In genomic region chr20:60078351-60079250, GRCh38 we compare ENCODE assay signal across 20 cellular contexts.
A peak's percentile ranks its signal among the peaks of the same experiment; 100 is the strongest.
DNase-seq lines count a peak whose midpoint lies in the region; ATAC-seq lines count a peak whose summit lies in the region.
"Had no signal": no experiment of that assay in that cellular context is flagged by ENCODE, and none has a peak within 500 bp of the region (broad histone marks: within the 10 kb centered on the region; RNA-seq: fewer than 3 reads in every experiment).

No MANE protein-coding gene starts in this region.

- H3K4me1 ChIP-seq in NT2/D1 (ENCODE audit: insufficient read depth, insufficient read length) (peaks cover 16% of the 10 kb centered on the region), right cardiac atrium (ENCODE audit: control insufficient read depth, insufficient read depth, low read length) (no peaks in the 10 kb centered on the region)
- H3K4me1 ChIP-seq: neural progenitor cell had no signal

- ATAC-seq in right cardiac atrium (peak; percentile 51 to 54), HG02970 (IDR thresholded peaks at IDR 0.05; ENCODE audit: low FRiP score, unreplicated experiment) (no peak)
- no peak for ATAC-seq in activated CD4-positive, alpha-beta T cell treated with anti-CD3 and anti-CD28 coated beads for 36 hours
- ATAC-seq: activated naive CD4-positive, alpha-beta T cell treated with anti-CD3 and anti-CD28 coated beads, Interleukin-2, amount 50 U/mL, for 72 hours; effector memory CD8-positive, alpha-beta T cell; Panc1; sciatic nerve had no signal

- H3K36me3 Mint-ChIP-seq in activated CD4-positive, alpha-beta T cell treated with anti-CD3 and anti-CD28 coated beads for 36 hours (ENCODE audit: low read depth): no peaks in the 10 kb centered on the region
- H3K36me3 Mint-ChIP-seq: activated naive CD4-positive, alpha-beta T cell treated with anti-CD3 and anti-CD28 coated beads, Interleukin-2, amount 50 U/mL, for 72 hours; neural progenitor cell had no signal

- intact Hi-C loops in right cardiac atrium (cut with DNase I): no loop called here
- intact Hi-C loops in activated CD4-positive, alpha-beta T cell treated with anti-CD3 and anti-CD28 coated beads for 36 hours (cut with DNase I, micrococcal nuclease): no loop called here

- 70% methylated on average over 15 of the region's 15 CpGs for WGBS in right cardiac atrium

- H3K27ac Mint-ChIP-seq in activated CD4-positive, alpha-beta T cell treated with anti-CD3 and anti-CD28 coated beads for 36 hours: no peak overlapping the region
- H3K27ac Mint-ChIP-seq: neural progenitor cell had no signal

- H3K36me3 ChIP-seq in NT2/D1 (ENCODE audit: insufficient read depth, insufficient read length, low read length): no peaks in the 10 kb centered on the region
- H3K36me3 ChIP-seq: neural progenitor cell, tibial nerve had no signal

- CTCF ChIA-PET in activated CD4-positive, alpha-beta T cell treated with anti-CD3 and anti-CD28 coated beads for 36 hours (lab: Charles Lee): no interaction called here

- POLR2A ChIA-PET in activated CD4-positive, alpha-beta T cell treated with anti-CD3 and anti-CD28 coated beads for 36 hours (lab: Charles Lee): no interaction called here

- H3K4me3 ChIP-seq in NT2/D1 (ENCODE audit: insufficient read length, low read depth): no peak overlapping the region
- no peak overlapping the region for H3K4me3 ChIP-seq in right cardiac atrium (ENCODE audit: low read length)
- H3K4me3 ChIP-seq: neural progenitor cell, tibial nerve had no signal

- H3K27me3 Mint-ChIP-seq in activated CD4-positive, alpha-beta T cell treated with anti-CD3 and anti-CD28 coated beads for 36 hours: no peaks in the 10 kb centered on the region
- H3K27me3 Mint-ChIP-seq: effector memory CD8-positive, alpha-beta T cell had no signal

- H3K27ac ChIP-seq in right cardiac atrium (ENCODE audit: low read length): no peak overlapping the region
- H3K27ac ChIP-seq: neural progenitor cell, tibial nerve had no signal

- DNase-seq in AML-193 (lab: John Stamatoyannopoulos, UW) (peak; percentile 87 to 91), GF-D8 (lab: John Stamatoyannopoulos, UW) (peak; percentile 51), NT2/D1 (ENCODE audit: low read depth, low spot score) (peak; percentile 46), right cardiac atrium (peak in 1 of 3 donors; percentile 66), NCI-H1930 (lab: John Stamatoyannopoulos, UW) (no peak), DMS53 (lab: John Stamatoyannopoulos, UW) (no peak)
- DNase-seq in activated CD4-positive, alpha-beta T cell treated with anti-CD3 and anti-CD28 coated beads for 36 hours: no peak
- DNase-seq: activated CD4-positive, alpha-beta T cell treated with anti-CD3 and anti-CD28 coated beads for 48 hours; activated T-cell treated with anti-CD3 and anti-CD28 coated beads for 4 hours; DMS 273 treated with DMSO at 0.1 percent for 48 hours; effector memory CD8-positive, alpha-beta T cell; MM.1S; NCI-H2227 treated with DMSO at 0.1 percent for 48 hours; stimulated activated CD4-positive, alpha-beta T cell treated with anti-CD3 and anti-CD28 coated beads, Interleukin-4, amount 100 ng/mL, for 1 hour had no signal

- no peak overlapping the region for H3K4me3 Mint-ChIP-seq in activated CD4-positive, alpha-beta T cell treated with anti-CD3 and anti-CD28 coated beads for 36 hours
- H3K4me3 Mint-ChIP-seq: effector memory CD8-positive, alpha-beta T cell; neural progenitor cell had no signal

- H3K9me3 Mint-ChIP-seq in activated CD4-positive, alpha-beta T cell treated with anti-CD3 and anti-CD28 coated beads for 36 hours (ENCODE audit: low read depth): no peaks in the 10 kb centered on the region
- H3K9me3 Mint-ChIP-seq: activated naive CD4-positive, alpha-beta T cell treated with anti-CD3 and anti-CD28 coated beads, Interleukin-2, amount 50 U/mL, for 72 hours; effector memory CD8-positive, alpha-beta T cell had no signal

- peak overlapping the region; percentile 5 for H3K9ac ChIP-seq in NT2/D1 (ENCODE audit: insufficient read length, low read depth)
- H3K9ac ChIP-seq: neural progenitor cell had no signal

- peaks cover 17% of the 10 kb centered on the region for H3K27me3 ChIP-seq in NT2/D1 (ENCODE audit: insufficient read depth, insufficient read length)
- no peaks in the 10 kb centered on the region for H3K27me3 ChIP-seq in right cardiac atrium (ENCODE audit: control insufficient read depth, insufficient read depth)
- H3K27me3 ChIP-seq: tibial nerve had no signal

- no peaks in the 10 kb centered on the region for H3K9me3 ChIP-seq in NT2/D1 (ENCODE audit: insufficient read depth, low read length)
- H3K9me3 ChIP-seq in right cardiac atrium (ENCODE audit: control insufficient read depth, low read length): no peaks in the 10 kb centered on the region
- H3K9me3 ChIP-seq: tibial nerve had no signal

- H3K4me1 Mint-ChIP-seq in activated CD4-positive, alpha-beta T cell treated with anti-CD3 and anti-CD28 coated beads for 36 hours: no peaks in the 10 kb centered on the region

Comparison
In these comparisons a context has a peak if more than half of its experiments do, and no peak if none do; other contexts are left out.
1. DNase-seq: peak in AML-193 (2 of 2), GF-D8 (single experiment) and NT2/D1 (single experiment); none in activated CD4-positive, alpha-beta T cell treated with anti-CD3 and anti-CD28 coated beads for 36 hours (single experiment), NCI-H1930 (0 of 2) and DMS53 (single experiment).
2. ATAC-seq: peak in right cardiac atrium (2 of 2); none in activated CD4-positive, alpha-beta T cell treated with anti-CD3 and anti-CD28 coated beads for 36 hours (single experiment) and HG02970 (single experiment).